In the genomic region with DNA sequence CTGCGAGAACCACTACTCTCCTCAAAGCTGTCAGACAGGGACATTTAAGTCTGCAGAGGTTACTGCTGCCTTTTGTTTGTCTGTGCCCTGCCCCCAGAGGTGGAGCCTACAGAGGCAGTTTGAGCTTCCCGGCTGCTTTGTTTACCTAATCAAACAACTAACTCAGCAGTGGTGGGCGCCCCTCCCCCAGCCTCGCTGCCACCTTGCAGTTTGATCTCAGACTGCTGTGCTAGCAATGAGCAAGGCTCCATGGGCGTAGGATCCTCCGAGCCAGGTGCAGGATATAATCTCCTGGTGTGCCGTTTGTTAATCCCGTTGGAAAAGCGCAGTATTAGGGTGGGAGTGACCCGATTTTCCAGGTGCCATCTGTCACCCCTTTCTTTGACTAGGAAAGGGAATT, we compare ENCODE assay signal across 6 cellular contexts.
A peak's percentile ranks its signal among the peaks of the same experiment; 100 is the strongest.
DNase-seq lines count a peak whose midpoint lies in the region; TF ChIP-seq lines count a peak whose summit lies in the region.
"Not testable (repeated sequence)": the region's sequence is repeated elsewhere in the genome, so short reads cannot be mapped to it uniquely, and the experiment has no call there.

No MANE protein-coding gene starts in this region.

- not testable (repeated sequence) for TF ChIP-seq CTCF in WERI-Rb-1 (IDR thresholded peaks at IDR 0.05; ENCODE audit: low read depth, low read length)

- H3K27me3 ChIP-seq in WERI-Rb-1 (ENCODE audit: insufficient read depth, low read depth, severe bottlenecking), result not testable (repeated sequence)

- not testable (repeated sequence) for H3K36me3 ChIP-seq in WERI-Rb-1

- H3K9me3 ChIP-seq in WERI-Rb-1 (ENCODE audit: severe bottlenecking), result peaks cover 32% of the 10 kb centered on the region

- H3K4me3 ChIP-seq in WERI-Rb-1 (ENCODE audit: low read depth, low read length), result not testable (repeated sequence)

- H3K27ac ChIP-seq in WERI-Rb-1, result peak overlapping the region; percentile 44; the same call in 1 of the 2 replicates

- DNase-seq in COR-L47 (lab: John Stamatoyannopoulos, UW), result peak; percentile 15
- DNase-seq in NCI-H345 (lab: John Stamatoyannopoulos, UW), result peak; percentile 8
- peak; percentile 18 for DNase-seq in NCI-H526 treated with DMSO at 0.1 percent for 48 hours (lab: John Stamatoyannopoulos, UW)
- DNase-seq in NCI-H748 (lab: John Stamatoyannopoulos, UW; ENCODE audit: unreplicated experiment), result peak; percentile 3
- peak; percentile 28 to 60 for DNase-seq in SHP77 (lab: John Stamatoyannopoulos, UW)
- peak; percentile 64 for DNase-seq in WERI-Rb-1

Comparison
In these comparisons a context has a peak if more than half of its experiments do, and no peak if none do; other contexts are left out.
1. DNase-seq: peak in every context shown above with its lines; median percentile 64 in WERI-Rb-1; 44 in SHP77; 18 in NCI-H526 treated with DMSO at 0.1 percent for 48 hours; 15 in COR-L47; 8 in NCI-H345; 3 in NCI-H748.